In genomic region chr14:52926994-52927393, GRCh38 we compare ENCODE assay signal across 13 cellular contexts. TPM values are rescaled to one million over a fixed set of nuclear protein-coding genes. Genes with fewer than 3 reads are reported as not detected.
A peak's percentile ranks its signal among the peaks of the same experiment; 100 is the strongest.
DNase-seq lines count a peak whose midpoint lies in the region; ATAC-seq and TF ChIP-seq lines count a peak whose summit lies in the region.
"Had no signal": no experiment of that assay in that cellular context is flagged by ENCODE, and none has a peak within 500 bp of the region (broad histone marks: within the 10 kb centered on the region; RNA-seq: fewer than 3 reads in every experiment).

No MANE protein-coding gene starts in this region.

- H3K14ac ChIP-seq in H9 (ENCODE audit: insufficient read depth, low read length), result no peak overlapping the region

- DNase-seq in NCI-H748 (lab: John Stamatoyannopoulos, UW; ENCODE audit: unreplicated experiment), result peak; percentile 71
- DNase-seq in fibroblast of gingiva (ENCODE audit: low read depth), result peak; percentile 71
- no peak for DNase-seq in sigmoid colon
- no peak for DNase-seq in H9
- no peak for DNase-seq in neural progenitor cell (ENCODE audit: low spot score)
- DNase-seq in endothelial cell (ENCODE audit: low spot score), result no peak
- DNase-seq in T-cell, result no peak
- DNase-seq: activated CD4-positive, alpha-beta T cell treated with anti-CD3 and anti-CD28 coated beads for 36 hours; cerebellar nuclear complex had no signal

- H3K9ac ChIP-seq in H9 (ENCODE audit: extremely low read depth, insufficient read length, low read length) (no peak overlapping the region), neural progenitor cell (no peak overlapping the region)

- no peak overlapping the region for H3K4ac ChIP-seq in H9 (ENCODE audit: low read depth, low read length)

- ATAC-seq in T-cell (replicated peaks in 1 of 4), result no peak
- ATAC-seq: activated CD4-positive, alpha-beta T cell treated with anti-CD3 and anti-CD28 coated beads for 36 hours; activated T-helper 17 cell treated with anti-CD3 and anti-CD28 coated beads, Interleukin-2, amount 50 U/mL, for 72 hours had no signal

- H3K27ac Mint-ChIP-seq in H9 (peak overlapping the region in 1 of 3 experiments; percentile 14; a peak in 1 of 7 replicates), neural progenitor cell (no peak overlapping the region), endothelial cell (ENCODE audit: unreplicated experiment) (no peak overlapping the region), T-cell (no peak overlapping the region)
- H3K27ac Mint-ChIP-seq: activated CD4-positive, alpha-beta T cell treated with anti-CD3 and anti-CD28 coated beads for 36 hours; activated T-helper 17 cell treated with anti-CD3 and anti-CD28 coated beads, Interleukin-2, amount 50 U/mL, for 72 hours; stimulated activated naive CD8-positive, alpha-beta T cell treated with anti-CD3 and anti-CD28 coated beads, Interleukin-15, Interleukin-2, amounts not matched to agents 100 ng/mL and 50 ng/mL, for 24 hours had no signal

- H3K9me3 ChIP-seq in HEK293 (ENCODE audit: control insufficient read depth, insufficient read depth, low read depth, low read length) (no peaks in the 10 kb centered on the region), sigmoid colon (no peaks in the 10 kb centered on the region), H9 (ENCODE audit: control insufficient read depth, low read depth, low read length) (no peaks in the 10 kb centered on the region), neural progenitor cell (ENCODE audit: low read depth) (no peaks in the 10 kb centered on the region)
- H3K9me3 ChIP-seq: Caco-2 had no signal

- H2AK5ac ChIP-seq in H9 (ENCODE audit: insufficient read length, low read length), result no peak overlapping the region

- peaks cover 3% of the 10 kb centered on the region for H3K79me1 ChIP-seq in H9 (ENCODE audit: insufficient read depth, low read depth, low read length, poor library complexity, severe bottlenecking)

- H3K23ac ChIP-seq in H9 (ENCODE audit: insufficient read length, low read depth, low read length), result no peak overlapping the region

- intact Hi-C loops in sigmoid colon (cut with DNase I), result no loop called here

- H3K36me3 ChIP-seq in HEK293 (ENCODE audit: control insufficient read depth in 2 of 2, insufficient read depth in 1 of 2, low read length in 2 of 2), result no peaks in the 10 kb centered on the region
- no peaks in the 10 kb centered on the region for H3K36me3 ChIP-seq in sigmoid colon
- no peaks in the 10 kb centered on the region for H3K36me3 ChIP-seq in neural progenitor cell

- WGBS in sigmoid colon, 2 donors, result 15 to 55% methylated on average over 1 of the region's 1 CpG
- WGBS in H9 (ENCODE audit: extremely low coverage, insufficient read length, low lambda C conversion rate), result no CpG with 5 or more reads among the region's 1 CpG

- H3K4me2 ChIP-seq in H9 (ENCODE audit: insufficient read depth, insufficient read length, low read length) (no peak overlapping the region), neural progenitor cell (no peak overlapping the region)

- H3K4me3 Mint-ChIP-seq in H9 (peak overlapping the region in 1 of 2 experiments; percentile 31; a peak in 1 of 5 replicates), neural progenitor cell (no peak overlapping the region), endothelial cell (ENCODE audit: unreplicated experiment) (no peak overlapping the region), T-cell (no peak overlapping the region)
- H3K4me3 Mint-ChIP-seq: activated CD4-positive, alpha-beta T cell treated with anti-CD3 and anti-CD28 coated beads for 36 hours; activated T-helper 17 cell treated with anti-CD3 and anti-CD28 coated beads, Interleukin-2, amount 50 U/mL, for 72 hours; stimulated activated naive CD8-positive, alpha-beta T cell treated with anti-CD3 and anti-CD28 coated beads, Interleukin-15, Interleukin-2, amounts not matched to agents 100 ng/mL and 50 ng/mL, for 24 hours had no signal

- POLR2A ChIA-PET in HEK293 (lab: Yijun Ruan, JAX) (interaction anchor here (0.7 kb wide), 1 partner anchor 197 kb away, joined by 3 read pairs; no protein-coding TSS in a partner anchor), T-cell (lab: Charles Lee) (no interaction called here)

- H2BK120ac ChIP-seq in H9 (ENCODE audit: low read depth, low read length, poor library complexity, severe bottlenecking), result no peak overlapping the region

- no peaks in the 10 kb centered on the region for H4K20me1 ChIP-seq in H9 (ENCODE audit: control insufficient read depth, insufficient read depth, insufficient read length)
- H4K20me1 ChIP-seq in neural progenitor cell (ENCODE audit: low read depth), result peaks cover 88% of the 10 kb centered on the region

- CTCF ChIA-PET in HEK293 (lab: Yijun Ruan, JAX), result no interaction called here
- CTCF ChIA-PET in T-cell (lab: Charles Lee), result interaction anchor here in 1 of 2 donors (0.6 kb wide), 1 partner anchor 98 kb away, joined by 3 read pairs; no protein-coding TSS in a partner anchor

- H3K4me3 ChIP-seq in HEK293 (ENCODE audit: low read depth, low read length), result no peak overlapping the region
- H3K4me3 ChIP-seq in sigmoid colon, result no peak overlapping the region
- no peak overlapping the region for H3K4me3 ChIP-seq in neural progenitor cell

- H3K27ac ChIP-seq in HEK293 (ENCODE audit: extremely low read depth, low read depth, low read length) (no peak overlapping the region), sigmoid colon (peak overlapping the region in 3 of 4 donors; percentile 14 to 47 (median 34)), H9 (ENCODE audit: insufficient read length, low read depth, low read length) (no peak overlapping the region), neural progenitor cell (no peak overlapping the region)

- H2BK12ac ChIP-seq in H9 (ENCODE audit: insufficient read length, low read depth, low read length), result no peak overlapping the region

- 0 out of 7 replicates have a peak, but pooled peaks cover 0 to 2% (median 0%) of the 10 kb centered on the region in 3 experiments for H3K36me3 Mint-ChIP-seq in H9 (ENCODE audit: insufficient read depth in 1 of 3, low read depth in 3 of 3)
- peaks cover 6% of the 10 kb centered on the region for H3K36me3 Mint-ChIP-seq in neural progenitor cell
- H3K36me3 Mint-ChIP-seq in endothelial cell (ENCODE audit: low read depth, unreplicated experiment), result no peaks in the 10 kb centered on the region
- no peaks in the 10 kb centered on the region for H3K36me3 Mint-ChIP-seq in T-cell

- no peak overlapping the region for H3K56ac ChIP-seq in H9 (ENCODE audit: insufficient read length, low read depth, low read length)

- peaks cover 57 to 58% of the 10 kb centered on the region in 2 experiments for H3K4me1 Mint-ChIP-seq in H9
- peaks cover 5% of the 10 kb centered on the region for H3K4me1 Mint-ChIP-seq in neural progenitor cell
- peaks cover 51% of the 10 kb centered on the region for H3K4me1 Mint-ChIP-seq in endothelial cell (ENCODE audit: unreplicated experiment)
- H3K4me1 Mint-ChIP-seq in T-cell, result peaks cover 0 to 2% (median 0%) of the 10 kb centered on the region in 3 donors
- H3K4me1 Mint-ChIP-seq: activated CD4-positive, alpha-beta T cell treated with anti-CD3 and anti-CD28 coated beads for 36 hours had no signal

- no peak overlapping the region for H2BK15ac ChIP-seq in H9 (ENCODE audit: low read depth, low read length)

- H3K27me3 ChIP-seq in sigmoid colon, result no peaks in the 10 kb centered on the region
- H3K27me3 ChIP-seq in H9 (ENCODE audit: insufficient read depth, low read length), result no peaks in the 10 kb centered on the region
- H3K27me3 ChIP-seq in neural progenitor cell, result no peaks in the 10 kb centered on the region

- TF ChIP-seq CTCF in HEK293 (tag by site-specific recombination; IDR thresholded peaks at IDR 0.05), result no peak
- no peak for TF ChIP-seq CTCF in sigmoid colon (IDR thresholded peaks at IDR 0.05)
- no peak for TF ChIP-seq CTCF in H9 (conservative IDR thresholded peaks at IDR 0.05)
- no peak for TF ChIP-seq CTCF in neural progenitor cell (IDR thresholded peaks at IDR 0.05)
- TF ChIP-seq CTCF in endothelial cell (IDR thresholded peaks at IDR 0.05; ENCODE audit: unreplicated experiment), result no peak

- H2AFZ ChIP-seq in H9 (ENCODE audit: low read length), result no peak overlapping the region
- no peak overlapping the region for H2AFZ ChIP-seq in neural progenitor cell (replicated peaks)

- no peak overlapping the region for H3K18ac ChIP-seq in H9 (ENCODE audit: insufficient read length, low read depth, low read length)

- H4K91ac ChIP-seq in H9 (ENCODE audit: insufficient read length, low read depth, low read length), result no peak overlapping the region

- no peak for TF ChIP-seq EP300 in sigmoid colon (IDR thresholded peaks at IDR 0.05)

- H3K27me3 Mint-ChIP-seq in H9 (ENCODE audit: low read depth) (no peaks in the 10 kb centered on the region), neural progenitor cell (ENCODE audit: insufficient read depth, low read depth) (no peaks in the 10 kb centered on the region), endothelial cell (ENCODE audit: unreplicated experiment) (peaks cover 2% of the 10 kb centered on the region), T-cell (peaks cover 0 to 8% of the 10 kb centered on the region in 2 donors)
- H3K27me3 Mint-ChIP-seq: activated CD4-positive, alpha-beta T cell treated with anti-CD3 and anti-CD28 coated beads for 36 hours; stimulated activated naive CD8-positive, alpha-beta T cell treated with anti-CD3 and anti-CD28 coated beads, Interleukin-15, Interleukin-2, amounts not matched to agents 100 ng/mL and 50 ng/mL, for 24 hours had no signal

- H3K79me2 ChIP-seq in H9 (ENCODE audit: insufficient read depth, low read length) (peaks cover 28% of the 10 kb centered on the region; the same call in 1 of the 2 replicates), neural progenitor cell (ENCODE audit: low read depth) (peaks cover 100% of the 10 kb centered on the region)

- H4K8ac ChIP-seq in H9 (replicated peaks; ENCODE audit: insufficient read length, low read depth, low read length), result no peak overlapping the region

- no peak overlapping the region for H3T11ph ChIP-seq in H9 (ENCODE audit: low read length)

- no peak overlapping the region for H2BK20ac ChIP-seq in H9 (ENCODE audit: low read depth, low read length, poor library complexity, severe bottlenecking)

- no peak overlapping the region for H4K5ac ChIP-seq in H9 (ENCODE audit: insufficient read length, low read depth, low read length)

- H3F3A ChIP-seq in neural progenitor cell (ENCODE audit: low read depth), result peaks cover 11% of the 10 kb centered on the region

- no peak for TF ChIP-seq POLR2A in sigmoid colon (IDR thresholded peaks at IDR 0.05)

- no peak overlapping the region for H2BK5ac ChIP-seq in H9 (ENCODE audit: insufficient read length, low read length)

- peaks cover 45% of the 10 kb centered on the region for H3K4me1 ChIP-seq in HEK293 (ENCODE audit: control insufficient read depth, insufficient read depth, low read length)
- peaks cover 0 to 99% (median 96%) of the 10 kb centered on the region in 4 donors for H3K4me1 ChIP-seq in sigmoid colon
- peaks cover 4% of the 10 kb centered on the region; the same call in 1 of the 2 replicates for H3K4me1 ChIP-seq in H9 (ENCODE audit: insufficient read depth, low read length)
- peaks cover 42% of the 10 kb centered on the region for H3K4me1 ChIP-seq in neural progenitor cell

- H3K23me2 ChIP-seq in H9 (ENCODE audit: insufficient read length, low read depth, low read length, poor library complexity, severe bottlenecking), result no peaks in the 10 kb centered on the region

- H3K9me3 Mint-ChIP-seq in H9 (no peaks in the 10 kb centered on the region), neural progenitor cell (no peaks in the 10 kb centered on the region), endothelial cell (ENCODE audit: unreplicated experiment) (no peaks in the 10 kb centered on the region), T-cell (no peaks in the 10 kb centered on the region)
- H3K9me3 Mint-ChIP-seq: activated T-helper 17 cell treated with anti-CD3 and anti-CD28 coated beads, Interleukin-2, amount 50 U/mL, for 72 hours; stimulated activated naive CD8-positive, alpha-beta T cell treated with anti-CD3 and anti-CD28 coated beads, Interleukin-15, Interleukin-2, amounts not matched to agents 100 ng/mL and 50 ng/mL, for 24 hours had no signal

RNA-seq across cellular contexts. Expression of gene FERMT2, which starts 23.9 kb away (rescaled TPM):
- total RNA-seq in sigmoid colon (100 to 1,000 TPM; 278 to 317 (median 297) TPM), H9 (2021) (128 and 136 TPM in 2 replicates), neural progenitor cell (ENCODE audit: low replicate concordance) (114 and 166 TPM in 2 replicates), endothelial cell (ENCODE audit: unreplicated experiment) (188 TPM), T-cell (1 to 10 TPM in 1 of 5 donors, under 1 TPM in 3, not detected in 1; 0.35 to 1.0 (median 0.84) TPM)
- 10 to 100 TPM in 2 of 3 donors, 1 to 10 TPM in 1; 3.0 to 21.9 (median 13.8) TPM for polyA plus RNA-seq in sigmoid colon

Comparison
In these comparisons a context has a peak if more than half of its experiments do, and no peak if none do; other contexts are left out.
1. H3K27ac ChIP-seq: peak in sigmoid colon (3 of 4); none in HEK293 (single experiment), H9 (single experiment) and neural progenitor cell (single experiment).
2. DNase-seq: peak in NCI-H748 (single experiment) and fibroblast of gingiva (single experiment); none in sigmoid colon (single experiment), H9 (single experiment), neural progenitor cell (single experiment), endothelial cell (single experiment) and T-cell (0 of 34).
3. RNA of gene FERMT2, which starts 23.9 kb away (total RNA-seq): 278 to 317 TPM in sigmoid colon, 188 TPM in endothelial cell (single experiment), 114 to 166 TPM in neural progenitor cell and 128 to 136 TPM in H9; 0.35 to 1.0 TPM in T-cell; every median in the first group is over 10 times any median in the second.